Comparison of ENCODE assay signal across 1 cellular context in genomic region chr5:66989286-66989685, GRCh38.
TF ChIP-seq lines count a peak whose summit lies in the region.

No MANE protein-coding gene starts in this region.

TF ChIP-seq in GM23338, 12 proteins besides CTCF, POLR2A, EP300 and RAD21 (continued from another document):
- TF ChIP-seq, protein P1, sequence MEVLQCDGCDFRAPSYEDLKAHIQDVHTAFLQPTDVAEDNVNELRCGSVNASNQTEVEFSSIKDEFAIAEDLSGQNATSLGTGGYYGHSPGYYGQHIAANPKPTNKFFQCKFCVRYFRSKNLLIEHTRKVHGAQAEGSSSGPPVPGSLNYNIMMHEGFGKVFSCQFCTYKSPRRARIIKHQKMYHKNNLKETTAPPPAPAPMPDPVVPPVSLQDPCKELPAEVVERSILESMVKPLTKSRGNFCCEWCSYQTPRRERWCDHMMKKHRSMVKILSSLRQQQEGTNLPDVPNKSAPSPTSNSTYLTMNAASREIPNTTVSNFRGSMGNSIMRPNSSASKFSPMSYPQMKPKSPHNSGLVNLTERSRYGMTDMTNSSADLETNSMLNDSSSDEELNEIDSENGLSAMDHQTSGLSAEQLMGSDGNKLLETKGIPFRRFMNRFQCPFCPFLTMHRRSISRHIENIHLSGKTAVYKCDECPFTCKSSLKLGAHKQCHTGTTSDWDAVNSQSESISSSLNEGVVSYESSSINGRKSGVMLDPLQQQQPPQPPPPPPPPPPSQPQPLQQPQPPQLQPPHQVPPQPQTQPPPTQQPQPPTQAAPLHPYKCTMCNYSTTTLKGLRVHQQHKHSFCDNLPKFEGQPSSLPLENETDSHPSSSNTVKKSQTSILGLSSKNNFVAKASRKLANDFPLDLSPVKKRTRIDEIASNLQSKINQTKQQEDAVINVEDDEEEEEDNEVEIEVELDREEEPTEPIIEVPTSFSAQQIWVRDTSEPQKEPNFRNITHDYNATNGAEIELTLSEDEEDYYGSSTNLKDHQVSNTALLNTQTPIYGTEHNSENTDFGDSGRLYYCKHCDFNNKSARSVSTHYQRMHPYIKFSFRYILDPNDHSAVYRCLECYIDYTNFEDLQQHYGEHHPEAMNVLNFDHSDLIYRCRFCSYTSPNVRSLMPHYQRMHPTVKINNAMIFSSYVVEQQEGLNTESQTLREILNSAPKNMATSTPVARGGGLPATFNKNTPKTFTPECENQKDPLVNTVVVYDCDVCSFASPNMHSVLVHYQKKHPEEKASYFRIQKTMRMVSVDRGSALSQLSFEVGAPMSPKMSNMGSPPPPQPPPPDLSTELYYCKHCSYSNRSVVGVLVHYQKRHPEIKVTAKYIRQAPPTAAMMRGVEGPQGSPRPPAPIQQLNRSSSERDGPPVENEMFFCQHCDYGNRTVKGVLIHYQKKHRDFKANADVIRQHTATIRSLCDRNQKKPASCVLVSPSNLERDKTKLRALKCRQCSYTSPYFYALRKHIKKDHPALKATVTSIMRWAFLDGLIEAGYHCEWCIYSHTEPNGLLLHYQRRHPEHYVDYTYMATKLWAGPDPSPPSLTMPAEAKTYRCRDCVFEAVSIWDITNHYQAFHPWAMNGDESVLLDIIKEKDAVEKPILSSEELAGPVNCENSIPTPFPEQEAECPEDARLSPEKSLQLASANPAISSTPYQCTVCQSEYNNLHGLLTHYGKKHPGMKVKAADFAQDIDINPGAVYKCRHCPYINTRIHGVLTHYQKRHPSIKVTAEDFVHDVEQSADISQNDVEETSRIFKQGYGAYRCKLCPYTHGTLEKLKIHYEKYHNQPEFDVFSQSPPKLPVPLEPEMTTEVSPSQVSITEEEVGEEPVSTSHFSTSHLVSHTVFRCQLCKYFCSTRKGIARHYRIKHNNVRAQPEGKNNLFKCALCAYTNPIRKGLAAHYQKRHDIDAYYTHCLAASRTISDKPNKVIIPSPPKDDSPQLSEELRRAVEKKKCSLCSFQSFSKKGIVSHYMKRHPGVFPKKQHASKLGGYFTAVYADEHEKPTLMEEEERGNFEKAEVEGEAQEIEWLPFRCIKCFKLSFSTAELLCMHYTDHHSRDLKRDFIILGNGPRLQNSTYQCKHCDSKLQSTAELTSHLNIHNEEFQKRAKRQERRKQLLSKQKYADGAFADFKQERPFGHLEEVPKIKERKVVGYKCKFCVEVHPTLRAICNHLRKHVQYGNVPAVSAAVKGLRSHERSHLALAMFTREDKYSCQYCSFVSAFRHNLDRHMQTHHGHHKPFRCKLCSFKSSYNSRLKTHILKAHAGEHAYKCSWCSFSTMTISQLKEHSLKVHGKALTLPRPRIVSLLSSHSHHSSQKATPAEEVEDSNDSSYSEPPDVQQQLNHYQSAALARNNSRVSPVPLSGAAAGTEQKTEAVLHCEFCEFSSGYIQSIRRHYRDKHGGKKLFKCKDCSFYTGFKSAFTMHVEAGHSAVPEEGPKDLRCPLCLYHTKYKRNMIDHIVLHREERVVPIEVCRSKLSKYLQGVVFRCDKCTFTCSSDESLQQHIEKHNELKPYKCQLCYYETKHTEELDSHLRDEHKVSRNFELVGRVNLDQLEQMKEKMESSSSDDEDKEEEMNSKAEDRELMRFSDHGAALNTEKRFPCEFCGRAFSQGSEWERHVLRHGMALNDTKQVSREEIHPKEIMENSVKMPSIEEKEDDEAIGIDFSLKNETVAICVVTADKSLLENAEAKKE (CRISPR knock-in tag; IDR thresholded peaks at IDR 0.05) = no peak
- TF ChIP-seq CREB1 (CRISPR knock-in tag; IDR thresholded peaks at IDR 0.05; ENCODE audit: low read depth) (no peak), JUNB (IDR thresholded peaks at IDR 0.05; ENCODE audit: unreplicated experiment) (no peak), POLR2AphosphoS5 (IDR thresholded peaks at IDR 0.05; ENCODE audit: low read depth) (no peak), STAT1 (IDR thresholded peaks at IDR 0.05; ENCODE audit: unreplicated experiment) (no peak), NANOG (IDR thresholded peaks at IDR 0.05; ENCODE audit: borderline replicate concordance) (no peak), ZNF114 (CRISPR knock-in tag; IDR thresholded peaks at IDR 0.05) (no peak), EZH2phosphoT487 (IDR thresholded peaks at IDR 0.05; ENCODE audit: unreplicated experiment) (no peak)
